In the genomic region with DNA sequence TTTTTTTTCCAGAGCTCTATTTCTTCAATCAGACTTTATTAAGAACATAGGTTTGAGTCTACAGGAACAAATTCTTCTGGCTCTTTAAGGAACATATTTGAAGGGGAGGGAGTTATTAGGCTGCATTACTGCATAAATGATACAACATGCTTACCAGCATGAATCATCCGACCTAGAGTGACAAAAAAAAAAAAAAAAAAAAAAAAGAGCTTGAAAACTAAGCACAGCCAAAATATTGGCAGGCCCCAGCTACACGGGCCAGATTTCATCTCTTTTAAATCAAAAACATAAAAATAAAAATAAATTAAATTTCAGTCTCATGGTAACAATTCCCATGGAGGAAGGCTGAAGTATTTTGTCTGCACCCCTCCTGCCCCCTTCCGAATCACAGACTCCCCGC, we compare ENCODE assay signal across 14 cellular contexts. TPM values are rescaled to one million over a fixed set of nuclear protein-coding genes. Genes with fewer than 3 reads are reported as not detected.
DNase-seq lines count a peak whose midpoint lies in the region; ATAC-seq and TF ChIP-seq lines count a peak whose summit lies in the region.
"Had no signal": no experiment of that assay in that cellular context is flagged by ENCODE, and none has a peak within 500 bp of the region (broad histone marks: within the 10 kb centered on the region; RNA-seq: fewer than 3 reads in every experiment).

No MANE protein-coding gene starts in this region.

- no peak overlapping the region for H2AK5ac ChIP-seq in trophoblast cell (ENCODE audit: low read length)

- no peak overlapping the region for H4K12ac ChIP-seq in trophoblast cell (ENCODE audit: low read depth, low read length)

- H3K9me3 Mint-ChIP-seq in activated CD4-positive, alpha-beta memory T cell treated with anti-CD3 and anti-CD28 coated beads for 36 hours: no peaks in the 10 kb centered on the region
- H3K9me3 Mint-ChIP-seq: activated T-cell treated with anti-CD3 and anti-CD28 coated beads, Interleukin-2, amount 50 U/mL, for 24 hours had no signal

- H4K20me1 ChIP-seq in SK-N-SH (ENCODE audit: insufficient read depth): no peaks in the 10 kb centered on the region

- no peak for TF ChIP-seq RAD21 in SK-N-SH (IDR thresholded peaks at IDR 0.05; ENCODE audit: low read length)

- under 1% methylated on average over 4 of the region's 4 CpGs for WGBS in SK-N-SH (ENCODE audit: low lambda C conversion rate)
- no CpG with 5 or more reads among the region's 4 CpGs for WGBS in trophoblast cell (ENCODE audit: extremely low coverage, insufficient coverage, insufficient read length)

- H3K4ac ChIP-seq in trophoblast cell (ENCODE audit: low read depth, low read length): no peak overlapping the region

- H3K23ac ChIP-seq in trophoblast cell (ENCODE audit: low read length): no peak overlapping the region

- H2BK5ac ChIP-seq in trophoblast cell (ENCODE audit: low read depth, low read length, poor library complexity): no peak overlapping the region

- CTCF ChIA-PET in SK-N-SH (lab: Yijun Ruan, JAX): interaction anchor here (0.6 to 6.8 kb wide), 7 partner anchors 10 to 439 kb away, joined by 3 to 35 read pairs (median 4); no protein-coding TSS in a partner anchor
- CTCF ChIA-PET in activated CD4-positive, alpha-beta memory T cell treated with anti-CD3 and anti-CD28 coated beads for 36 hours (lab: Charles Lee): interaction anchor here (0.6 kb wide), 1 partner anchor 927 kb away, joined by 4 read pairs; no protein-coding TSS in a partner anchor

- H3K14ac ChIP-seq in trophoblast cell (ENCODE audit: low read length): peak overlapping the region; percentile 7

- peaks cover 3% of the 10 kb centered on the region for H3F3A ChIP-seq in SK-N-SH (replicated peaks; ENCODE audit: insufficient read depth)

- intact Hi-C loops in activated CD4-positive, alpha-beta memory T cell treated with anti-CD3 and anti-CD28 coated beads for 36 hours (cut with micrococcal nuclease): no loop called here

- no peak overlapping the region; a peak in 1 of 4 replicates for H3K27ac ChIP-seq in SK-N-SH (ENCODE audit: low read depth in 2 of 2, low read length in 1 of 2)
- no peak overlapping the region for H3K27ac ChIP-seq in trophoblast cell (ENCODE audit: low read depth, low read length)

- H4K91ac ChIP-seq in trophoblast cell (ENCODE audit: low read depth, low read length): no peak overlapping the region

- H3K9me3 ChIP-seq in SK-N-SH (no peaks in the 10 kb centered on the region), trophoblast cell (ENCODE audit: insufficient read depth, low read depth, low read length) (no peaks in the 10 kb centered on the region)

- H3K79me2 ChIP-seq in SK-N-SH (ENCODE audit: insufficient read depth) (no peaks in the 10 kb centered on the region), trophoblast cell (ENCODE audit: control insufficient read depth, insufficient read depth, low read length, poor library complexity) (peaks cover 4% of the 10 kb centered on the region)

- H3K4me3 Mint-ChIP-seq in activated CD4-positive, alpha-beta memory T cell treated with anti-CD3 and anti-CD28 coated beads for 36 hours: no peak overlapping the region
- H3K4me3 Mint-ChIP-seq: activated T-cell treated with anti-CD3 and anti-CD28 coated beads, Interleukin-2, amount 50 U/mL, for 24 hours; naive thymus-derived CD4-positive, alpha-beta T cell had no signal

- peaks cover 8% of the 10 kb centered on the region for H3K79me1 ChIP-seq in trophoblast cell (ENCODE audit: low read length)

- peak overlapping the region; percentile 28; the same call in 1 of the 2 replicates for H3K9ac ChIP-seq in SK-N-SH
- no peak overlapping the region for H3K9ac ChIP-seq in trophoblast cell (ENCODE audit: low read length)

- TF ChIP-seq CTCF in SK-N-SH (IDR thresholded peaks at IDR 0.05) (no peak), fibroblast of the aortic adventitia (IDR thresholded peaks at IDR 0.05; ENCODE audit: insufficient read depth, low read length) (no peak)

- H3K36me3 ChIP-seq in SK-N-SH (replicated peaks in 1 of 2; ENCODE audit: control insufficient read depth in 1 of 2, insufficient read depth in 2 of 2, low read length in 1 of 2): no peaks in the 10 kb centered on the region
- H3K36me3 ChIP-seq in trophoblast cell (ENCODE audit: control insufficient read depth in 1 of 2, insufficient read depth in 2 of 2, low read length in 2 of 2): no peaks in the 10 kb centered on the region

- H3K4me2 ChIP-seq in SK-N-SH: peak overlapping the region; percentile 88
- peak overlapping the region; percentile 77 for H3K4me2 ChIP-seq in trophoblast cell (ENCODE audit: low read length)

- H3K27ac Mint-ChIP-seq in activated CD4-positive, alpha-beta memory T cell treated with anti-CD3 and anti-CD28 coated beads for 36 hours: no peak overlapping the region
- H3K27ac Mint-ChIP-seq: activated T-cell treated with anti-CD3 and anti-CD28 coated beads, Interleukin-2, amount 50 U/mL, for 24 hours; naive thymus-derived CD4-positive, alpha-beta T cell had no signal

- no peaks in the 10 kb centered on the region for H3K4me1 Mint-ChIP-seq in activated CD4-positive, alpha-beta memory T cell treated with anti-CD3 and anti-CD28 coated beads for 36 hours (ENCODE audit: low read depth)
- H3K4me1 Mint-ChIP-seq: naive thymus-derived CD4-positive, alpha-beta T cell had no signal

- peaks cover 52% of the 10 kb centered on the region for H3K27me3 Mint-ChIP-seq in activated CD4-positive, alpha-beta memory T cell treated with anti-CD3 and anti-CD28 coated beads for 36 hours

- H2BK120ac ChIP-seq in trophoblast cell (ENCODE audit: insufficient read depth, low read length, poor library complexity): no peak overlapping the region

- H3K27me3 ChIP-seq in SK-N-SH (ENCODE audit: insufficient read depth): peaks cover 5% of the 10 kb centered on the region; the same call in 1 of the 2 replicates
- H3K27me3 ChIP-seq in trophoblast cell (ENCODE audit: insufficient read depth, low read length): no peaks in the 10 kb centered on the region

- no peak for TF ChIP-seq EP300 in SK-N-SH (IDR thresholded peaks at IDR 0.05; ENCODE audit: borderline replicate concordance in 1 of 2, low read depth in 1 of 2, low read length in 1 of 2)

- H2AFZ ChIP-seq in SK-N-SH (ENCODE audit: low read depth) (peak overlapping the region; percentile 93; the same call in 1 of the 2 replicates), trophoblast cell (ENCODE audit: insufficient read depth, low read length, poor library complexity) (no peak overlapping the region)

- H3K4me1 ChIP-seq in SK-N-SH (ENCODE audit: control insufficient read depth in 1 of 2, insufficient read depth in 2 of 2, low read depth in 1 of 2, low read length in 1 of 2) (no peaks in the 10 kb centered on the region; a peak in 1 of 4 replicates), trophoblast cell (ENCODE audit: control insufficient read depth in 1 of 2, insufficient read depth in 2 of 2, low read length in 2 of 2) (no peaks in the 10 kb centered on the region)

- H3K9me2 ChIP-seq in SK-N-SH: no peaks in the 10 kb centered on the region

- DNase-seq in DMS114 treated with DMSO at 0.1 percent for 48 hours (lab: John Stamatoyannopoulos, UW; ENCODE audit: unreplicated experiment) (peak; percentile 10), SK-N-SH (no peak), fibroblast of the aortic adventitia (ENCODE audit: low read depth) (peak; percentile 13), trophoblast cell (peak in 1 of 2 donors; percentile 19), NCI-H345 treated with DMSO at 0.1 percent for 48 hours (lab: John Stamatoyannopoulos, UW; ENCODE audit: unreplicated experiment) (no peak), T-helper 9 cell (no peak)
- no peak for DNase-seq in activated CD4-positive, alpha-beta memory T cell treated with anti-CD3 and anti-CD28 coated beads for 36 hours
- DNase-seq: activated T-cell treated with anti-CD3 and anti-CD28 coated beads, Interleukin-2, amount 50 U/mL, for 24 hours; DMS 273 treated with DMSO at 0.1 percent for 48 hours; naive thymus-derived CD4-positive, alpha-beta T cell; NCI-H345 had no signal

- H4K8ac ChIP-seq in trophoblast cell (ENCODE audit: low read depth, low read length): no peak overlapping the region

- H3K18ac ChIP-seq in trophoblast cell (ENCODE audit: low read length): no peak overlapping the region

- POLR2A ChIA-PET in SK-N-SH (lab: Yijun Ruan, JAX): interaction anchor here (0.6 to 1.6 kb wide), 4 partner anchors 43 to 622 kb away, joined by 3 to 4 read pairs (median 4); no protein-coding TSS in a partner anchor
- POLR2A ChIA-PET in activated CD4-positive, alpha-beta memory T cell treated with anti-CD3 and anti-CD28 coated beads for 36 hours (lab: Charles Lee): no interaction called here

- H3K4me3 ChIP-seq in SK-N-SH (ENCODE audit: low read depth in 2 of 2, low read length in 1 of 2) (peak overlapping the region; percentile 53 to 71), fibroblast of the aortic adventitia (ENCODE audit: low read depth, low read length) (no peak overlapping the region), trophoblast cell (ENCODE audit: low read depth, low read length) (peak overlapping the region; percentile 76)

- no peak for ATAC-seq in HG02798 (IDR thresholded peaks at IDR 0.05; ENCODE audit: poor library complexity, unreplicated experiment)
- ATAC-seq: naive thymus-derived CD4-positive, alpha-beta T cell had no signal

- no peaks in the 10 kb centered on the region for H3K36me3 Mint-ChIP-seq in activated CD4-positive, alpha-beta memory T cell treated with anti-CD3 and anti-CD28 coated beads for 36 hours

- no peak overlapping the region for H2BK12ac ChIP-seq in trophoblast cell (ENCODE audit: low read length)

TF ChIP-seq in SK-N-SH, 30 proteins besides CTCF, POLR2A, EP300 and RAD21:
- TF ChIP-seq GATA2 (CRISPR knock-in tag; IDR thresholded peaks at IDR 0.05) (no peak), MXI1 (IDR thresholded peaks at IDR 0.05; ENCODE audit: low read depth, low read length) (no peak), JUND (IDR thresholded peaks at IDR 0.05) (no peak), TAF1 (IDR thresholded peaks at IDR 0.05; ENCODE audit: borderline replicate concordance, low read depth, low read length) (no peak), TCF12 (IDR thresholded peaks at IDR 0.05) (no peak), FOXJ3 (CRISPR knock-in tag; IDR thresholded peaks at IDR 0.05) (no peak)

RNA-seq across cellular contexts. Expression of gene MSX2, which starts 26.3 kb away (rescaled TPM):
- 5.1 and 5.8 TPM in 2 replicates for polyA plus RNA-seq in SK-N-SH (2012; rRNA removed)
- 3.4 and 3.5 TPM in 2 replicates for polyA plus RNA-seq in SK-N-SH (2012; cell fraction: cytosol; rRNA removed)
- 5.6 and 7.0 TPM in 2 replicates for polyA plus RNA-seq in SK-N-SH (2012; cell fraction: nucleus; rRNA removed)
- under 0.01 and 0.82 TPM in 2 replicates for total RNA-seq in fibroblast of the aortic adventitia (ENCODE audit: low replicate concordance)
- polyA plus RNA-seq in trophoblast cell (2013): 523 and 535 TPM in 2 replicates
- total RNA-seq in activated CD4-positive, alpha-beta memory T cell treated with anti-CD3 and anti-CD28 coated beads for 36 hours: not detected
- total RNA-seq: endothelial cell of umbilical vein; naive thymus-derived CD4-positive, alpha-beta T cell; T-helper 1 cell treated with Interleukin-12 subunit alpha and Interleukin-12 subunit beta and Interleukin-4 antibody, amounts not matched to agents 30 ng/mL and 1 ng/mL, for 36 hours had no signal
- polyA plus RNA-seq: endothelial cell of umbilical vein; naive thymus-derived CD4-positive, alpha-beta T cell had no signal

Comparison
In these comparisons a context has a peak if more than half of its experiments do, and no peak if none do; other contexts are left out.
1. DNase-seq: peak in DMS114 treated with DMSO at 0.1 percent for 48 hours (single experiment) and fibroblast of the aortic adventitia (single experiment); none in SK-N-SH (single experiment), activated CD4-positive, alpha-beta memory T cell treated with anti-CD3 and anti-CD28 coated beads for 36 hours (single experiment), NCI-H345 treated with DMSO at 0.1 percent for 48 hours (single experiment) and T-helper 9 cell (single experiment).